Comparison of ENCODE assay signal across 23 cellular contexts in the genomic region with DNA sequence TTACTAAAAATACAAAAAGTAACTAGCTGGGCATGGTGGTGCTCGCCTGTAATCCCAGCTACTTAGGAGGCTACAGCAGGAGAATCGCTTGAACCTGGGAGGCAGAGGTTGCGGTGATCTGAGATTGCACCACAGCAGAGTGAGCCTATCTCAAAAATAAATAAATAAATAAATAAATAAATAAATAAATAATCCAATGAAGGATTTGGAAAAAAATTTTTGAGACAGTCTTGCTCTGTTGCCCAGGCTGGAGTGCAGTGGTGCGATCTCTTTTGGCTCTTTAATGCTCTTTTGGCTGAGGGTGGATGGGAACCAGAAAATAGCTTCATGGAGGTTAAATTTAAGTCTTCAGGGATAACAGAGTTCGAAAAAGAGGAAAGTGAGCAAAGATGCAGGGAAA.
"Had no signal": no experiment of that assay in that cellular context is flagged by ENCODE, and none has a peak within 500 bp of the region (broad histone marks: within the 10 kb centered on the region; RNA-seq: fewer than 3 reads in every experiment).

No MANE protein-coding gene starts in this region.

- H3K27ac Mint-ChIP-seq: activated CD4-positive, alpha-beta T cell treated with anti-CD3 and anti-CD28 coated beads, Interleukin-2, amount 10 ng/mL, durations not matched to agents 7 days and 5 days; activated T-cell treated with anti-CD3 and anti-CD28 coated beads, Interleukin-2, amount 50 U/mL, for 24 hours; T-helper 17 cell; type B pancreatic cell had no signal

- H3K4me1 Mint-ChIP-seq: activated T-helper 17 cell treated with anti-CD3 and anti-CD28 coated beads, Interleukin-2, amount 50 U/mL, for 72 hours had no signal

- H3K9me3 Mint-ChIP-seq: activated CD4-positive, alpha-beta T cell treated with anti-CD3 and anti-CD28 coated beads, Interleukin-2, amount 10 ng/mL, durations not matched to agents 7 days and 5 days; activated T-cell treated with anti-CD3 and anti-CD28 coated beads, Interleukin-2, amount 50 U/mL, for 24 hours; activated T-helper 17 cell treated with anti-CD3 and anti-CD28 coated beads, Interleukin-2, amount 50 U/mL, for 72 hours; naive B cell; type B pancreatic cell had no signal

- ATAC-seq: activated T-helper 17 cell treated with anti-CD3 and anti-CD28 coated beads, Interleukin-2, amount 50 U/mL, for 72 hours; body of pancreas; heart left ventricle; lower lobe of right lung; T-helper 17 cell had no signal

- H3K27me3 Mint-ChIP-seq: activated CD4-positive, alpha-beta T cell treated with anti-CD3 and anti-CD28 coated beads, Interleukin-2, amount 10 ng/mL, durations not matched to agents 7 days and 5 days; activated T-cell treated with anti-CD3 and anti-CD28 coated beads, Interleukin-2, amount 50 U/mL, for 24 hours; activated T-helper 17 cell treated with anti-CD3 and anti-CD28 coated beads, Interleukin-2, amount 50 U/mL, for 72 hours; naive B cell; T-helper 17 cell; type B pancreatic cell had no signal

- DNase-seq: activated CD4-positive, alpha-beta T cell treated with anti-CD3 and anti-CD28 coated beads, Interleukin-2, amount 10 ng/mL, durations not matched to agents 7 days and 5 days; activated CD4-positive, CD25-positive, alpha-beta regulatory T cell treated with anti-CD3 and anti-CD28 coated beads, Interleukin-2, amount 50 U/mL, for 72 hours; activated CD8-positive, alpha-beta memory T cell treated with anti-CD3 and anti-CD28 coated beads for 24 hours; activated CD8-positive, alpha-beta memory T cell treated with anti-CD3 and anti-CD28 coated beads, Interleukin-2, amount 50 U/mL, for 4 hours; activated naive CD4-positive, alpha-beta T cell treated with Interleukin-2 at 50 U/mL for 16 hours; activated T-cell treated with anti-CD3 and anti-CD28 coated beads, Interleukin-2, amount 50 U/mL, for 24 hours; anterior cingulate cortex; body of pancreas; caudate nucleus; dermis blood vessel endothelial cell; effector memory CD4-positive, alpha-beta T cell; esophagus squamous epithelium; heart left ventricle; lower lobe of right lung; naive B cell; retina; spleen; stimulated activated CD4-positive, alpha-beta T cell treated with anti-CD3 and anti-CD28 coated beads, Interleukin-4, amount 100 ng/mL, for 1 hour; stimulated activated naive CD4-positive, alpha-beta T cell; SW 1271; T-helper 17 cell had no signal

- H3K4me3 Mint-ChIP-seq: activated CD4-positive, alpha-beta T cell treated with anti-CD3 and anti-CD28 coated beads, Interleukin-2, amount 10 ng/mL, durations not matched to agents 7 days and 5 days; activated T-cell treated with anti-CD3 and anti-CD28 coated beads, Interleukin-2, amount 50 U/mL, for 24 hours; activated T-helper 17 cell treated with anti-CD3 and anti-CD28 coated beads, Interleukin-2, amount 50 U/mL, for 72 hours; naive B cell; T-helper 17 cell; type B pancreatic cell had no signal
